ENCODE assay signal across 8 cellular contexts in the genomic region with DNA sequence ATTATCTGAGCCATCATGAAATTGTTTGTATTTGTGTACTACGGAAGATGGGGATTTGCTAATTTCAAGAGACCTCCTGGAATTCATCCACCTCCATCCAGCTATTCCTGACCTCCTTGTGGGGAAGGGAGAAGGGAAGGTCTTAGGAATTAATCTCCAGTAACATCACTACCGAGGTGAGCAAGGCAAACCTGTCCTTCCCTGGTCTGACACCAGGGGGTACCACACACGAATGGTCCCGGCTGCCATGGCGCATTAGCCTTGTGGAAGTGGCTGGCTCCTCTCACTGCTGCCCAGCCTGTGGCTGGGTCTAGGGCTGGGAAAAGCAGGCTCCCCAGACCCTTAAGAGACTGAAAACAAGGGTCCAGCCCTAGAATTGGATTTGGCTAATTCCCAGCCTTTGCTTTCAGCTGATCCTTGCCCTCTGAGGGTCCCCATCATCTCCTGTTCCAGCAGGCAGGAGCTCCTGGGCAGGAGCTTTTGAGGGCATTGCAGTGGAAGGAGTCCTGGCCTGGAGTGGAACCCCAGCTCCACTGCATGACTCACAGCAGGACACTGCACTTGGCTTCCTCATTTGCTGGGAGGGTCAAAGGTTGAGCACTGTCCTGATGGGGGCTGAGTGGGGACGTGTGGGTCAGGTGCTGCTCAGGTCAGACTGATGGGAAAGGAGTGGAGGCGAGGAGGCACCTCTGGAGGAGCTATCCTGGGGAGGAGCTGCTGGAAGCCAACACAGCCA. TPM values are rescaled to one million over a fixed set of nuclear protein-coding genes. Genes with fewer than 3 reads are reported as not detected.
A peak's percentile ranks its signal among the peaks of the same experiment; 100 is the strongest.
DNase-seq lines count a peak whose midpoint lies in the region; ATAC-seq and TF ChIP-seq lines count a peak whose summit lies in the region.

No MANE protein-coding gene starts in this region.

- no peak overlapping the region for H3K4me3 ChIP-seq in tibial artery
- no peak overlapping the region for H3K4me3 ChIP-seq in naive thymus-derived CD4-positive, alpha-beta T cell (ENCODE audit: low read length)

- CTCF ChIA-PET in Calu3 (lab: Charles Lee), result no interaction called here
- CTCF ChIA-PET in naive thymus-derived CD4-positive, alpha-beta T cell (lab: Charles Lee), result interaction anchor here (0.7 kb wide), 1 partner anchor 26 kb away, joined by 3 read pairs; no protein-coding TSS in a partner anchor

- H3K27ac ChIP-seq in tibial artery, result no peak overlapping the region
- H3K27ac ChIP-seq in naive thymus-derived CD4-positive, alpha-beta T cell (ENCODE audit: low read depth, low read length), result no peak overlapping the region

- H3K36me3 ChIP-seq in tibial artery, result peaks cover 8 to 24% (median 10%) of the 10 kb centered on the region in 3 donors
- no peaks in the 10 kb centered on the region for H3K36me3 ChIP-seq in naive thymus-derived CD4-positive, alpha-beta T cell (ENCODE audit: control insufficient read depth in 2 of 3, insufficient read depth in 3 of 3, low read length in 3 of 3)

- H3K9me3 Mint-ChIP-seq in Calu3 (ENCODE audit: low read depth, unreplicated experiment), result no peaks in the 10 kb centered on the region
- H3K9me3 Mint-ChIP-seq in naive thymus-derived CD4-positive, alpha-beta T cell, result no peaks in the 10 kb centered on the region

- POLR2A ChIA-PET in naive thymus-derived CD4-positive, alpha-beta T cell (lab: Charles Lee), result no interaction called here

- H3K36me3 Mint-ChIP-seq in Calu3 (ENCODE audit: insufficient read depth, unreplicated experiment), result no peaks in the 10 kb centered on the region
- peaks cover 0 to 6% (median 5%) of the 10 kb centered on the region in 5 donors for H3K36me3 Mint-ChIP-seq in naive thymus-derived CD4-positive, alpha-beta T cell

- peaks cover 13% of the 10 kb centered on the region for H3K27me3 Mint-ChIP-seq in Calu3 (ENCODE audit: unreplicated experiment)
- H3K27me3 Mint-ChIP-seq in naive thymus-derived CD4-positive, alpha-beta T cell, result no peaks in the 10 kb centered on the region

- H3K4me3 Mint-ChIP-seq in Calu3 (ENCODE audit: low read depth, unreplicated experiment), result no peak overlapping the region
- no peak overlapping the region for H3K4me3 Mint-ChIP-seq in naive thymus-derived CD4-positive, alpha-beta T cell

- intact Hi-C loops in Calu3 (cut with micrococcal nuclease; ENCODE audit: unreplicated experiment) (no loop called here), left ventricle myocardium superior (cut with micrococcal nuclease) (no loop called here), tibial artery (cut with DNase I; ENCODE audit: low total_unique reads) (no loop called here)
- intact Hi-C loops in naive thymus-derived CD4-positive, alpha-beta T cell (cut with micrococcal nuclease), result loop anchor here in 1 of 2 donors (1.0 kb wide), 1 partner anchor 39 kb away; no protein-coding TSS in a partner anchor

- DNase-seq in Calu3 (peak; percentile 25), left ventricle myocardium superior (no peak), tibial artery (no peak)
- peak; percentile 11 for DNase-seq in activated CD4-positive, alpha-beta T cell treated with anti-CD3 and anti-CD28 coated beads, Interleukin-2, amount 50 U/mL, for 1 hour
- DNase-seq in naive thymus-derived CD4-positive, alpha-beta T cell, result no peak

- TF ChIP-seq CTCF in Calu3 (IDR thresholded peaks at IDR 0.05; ENCODE audit: unreplicated experiment) (peak; percentile 29), tibial artery (IDR thresholded peaks at IDR 0.05) (peak; percentile 41 to 47)

- BruUV-seq in Calu3 (replicated peaks; lab: Mats Ljungman, UMichigan), result no TSS peak

- no peaks in the 10 kb centered on the region for H3K27me3 ChIP-seq in tibial artery
- H3K27me3 ChIP-seq in naive thymus-derived CD4-positive, alpha-beta T cell (ENCODE audit: control insufficient read depth in 2 of 2, insufficient read depth in 2 of 2, low read length in 2 of 2), result no peaks in the 10 kb centered on the region

- ATAC-seq in HG02798 (IDR thresholded peaks at IDR 0.05; ENCODE audit: poor library complexity, unreplicated experiment) (peak; percentile 31), left ventricle myocardium superior (peak; percentile 66), GM19324 (IDR thresholded peaks at IDR 0.05; ENCODE audit: low FRiP score, unreplicated experiment) (no peak), HG02970 (IDR thresholded peaks at IDR 0.05; ENCODE audit: low FRiP score, unreplicated experiment) (no peak)
- no peak for ATAC-seq in naive thymus-derived CD4-positive, alpha-beta T cell

- H3K27ac Mint-ChIP-seq in Calu3 (ENCODE audit: unreplicated experiment), result no peak overlapping the region
- H3K27ac Mint-ChIP-seq in naive thymus-derived CD4-positive, alpha-beta T cell, result peak overlapping the region in 1 of 9 donors; percentile 62

- no peaks in the 10 kb centered on the region for H3K9me3 ChIP-seq in tibial artery
- H3K9me3 ChIP-seq in naive thymus-derived CD4-positive, alpha-beta T cell (ENCODE audit: control insufficient read depth in 2 of 3, low read length in 3 of 3), result no peaks in the 10 kb centered on the region

- H3K4me1 Mint-ChIP-seq in Calu3 (ENCODE audit: low read depth, unreplicated experiment), result no peaks in the 10 kb centered on the region
- H3K4me1 Mint-ChIP-seq in naive thymus-derived CD4-positive, alpha-beta T cell, result peaks cover 0 to 30% (median 9%) of the 10 kb centered on the region in 7 donors

- H3K4me1 ChIP-seq in tibial artery, result no peaks in the 10 kb centered on the region
- peaks cover 0 to 21% of the 10 kb centered on the region in 2 donors for H3K4me1 ChIP-seq in naive thymus-derived CD4-positive, alpha-beta T cell (ENCODE audit: control insufficient read depth in 2 of 2, insufficient read depth in 2 of 2, low read length in 2 of 2)

RNA-seq across cellular contexts. Expression of a gene that starts 34.8 kb away (rescaled TPM):
- 0.81 and 1.3 TPM in 2 replicates for total RNA-seq in Calu3 (2022)
- 0.92 TPM for total RNA-seq in left ventricle myocardium superior
- 1 to 10 TPM; 1.1 to 2.8 (median 2.2) TPM for total RNA-seq in naive thymus-derived CD4-positive, alpha-beta T cell
- polyA plus RNA-seq in naive thymus-derived CD4-positive, alpha-beta T cell, result 1 to 10 TPM; 2.2 to 4.3 TPM

Comparison
In these comparisons a context has a peak if more than half of its experiments do, and no peak if none do; other contexts are left out.
1. DNase-seq: peak in Calu3 (single experiment) and activated CD4-positive, alpha-beta T cell treated with anti-CD3 and anti-CD28 coated beads, Interleukin-2, amount 50 U/mL, for 1 hour (single experiment); none in left ventricle myocardium superior (single experiment), tibial artery (0 of 2) and naive thymus-derived CD4-positive, alpha-beta T cell (0 of 9).
2. ATAC-seq: peak in HG02798 (single experiment) and left ventricle myocardium superior (single experiment); none in GM19324 (single experiment), HG02970 (single experiment) and naive thymus-derived CD4-positive, alpha-beta T cell (single experiment).